1 cellular context compared by ENCODE assay signal in the genomic region with DNA sequence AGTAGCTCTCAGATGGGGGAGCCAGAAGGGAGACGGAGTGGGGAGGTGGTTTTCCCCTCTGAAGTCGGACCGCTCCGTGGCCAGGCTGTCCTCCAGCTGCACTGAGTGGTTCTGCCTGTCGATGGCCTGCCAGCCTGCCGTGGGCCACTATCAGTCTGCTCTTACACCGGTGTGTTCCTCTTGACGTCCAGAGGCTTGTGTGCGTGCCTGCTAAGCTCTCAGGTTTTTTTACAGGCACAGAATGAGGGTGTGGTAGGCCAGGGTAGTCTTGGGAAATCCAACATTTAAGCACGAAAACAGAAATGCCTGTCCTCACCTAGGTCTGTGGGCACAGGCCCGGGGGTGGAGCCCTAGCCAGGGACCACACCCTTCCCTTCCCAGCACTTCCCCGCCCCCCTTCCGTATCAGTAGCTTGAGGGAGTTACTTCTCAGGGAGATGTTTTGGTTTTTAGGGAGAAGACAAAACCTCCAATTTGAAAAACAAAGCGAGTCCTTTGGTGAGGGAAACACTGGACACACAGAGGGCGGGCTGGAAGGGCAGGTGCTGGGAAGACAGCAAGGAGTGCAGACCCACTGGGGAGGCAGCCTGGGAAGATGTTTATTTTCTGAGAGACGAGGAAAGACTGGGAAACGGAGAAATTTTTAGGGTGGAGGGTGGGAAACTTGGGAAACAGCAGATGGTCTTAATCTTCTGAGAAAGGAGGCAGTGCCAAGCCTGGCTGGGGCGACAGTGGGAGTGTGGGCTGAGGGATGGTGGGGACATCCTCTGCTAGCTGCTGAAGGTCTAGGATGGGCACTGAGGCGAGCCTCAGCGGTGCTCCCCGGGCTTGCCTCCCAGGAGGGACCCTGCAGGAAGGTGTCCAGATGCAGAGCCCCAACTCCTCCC.
TF ChIP-seq lines count a peak whose summit lies in the region.

No MANE protein-coding gene starts in this region.

TF ChIP-seq in H1, 55 proteins besides CTCF, POLR2A, EP300 and RAD21 (continued from another document):
- TF ChIP-seq, protein P1, sequence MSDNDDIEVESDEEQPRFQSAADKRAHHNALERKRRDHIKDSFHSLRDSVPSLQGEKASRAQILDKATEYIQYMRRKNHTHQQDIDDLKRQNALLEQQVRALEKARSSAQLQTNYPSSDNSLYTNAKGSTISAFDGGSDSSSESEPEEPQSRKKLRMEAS (IDR thresholded peaks at IDR 0.05) = 0 out of 2 replicates have a peak, but pooled peaks have one; percentile 21
- no peak for TF ChIP-seq SIRT6 (IDR thresholded peaks at IDR 0.05; ENCODE audit: low read length)
- TF ChIP-seq ATF3 (IDR thresholded peaks at IDR 0.05; ENCODE audit: insufficient read depth, low read depth, low read length) = no peak
- no peak for TF ChIP-seq RXRA (IDR thresholded peaks at IDR 0.05; ENCODE audit: insufficient read depth, low read depth, low read length)
- TF ChIP-seq TCF12 (IDR thresholded peaks at IDR 0.05; ENCODE audit: low read depth, low read length) = no peak
- no peak for TF ChIP-seq EZH2 (IDR thresholded peaks at IDR 0.05; ENCODE audit: low read depth, low read length, severe bottlenecking)
- peak; percentile 43; the same call in 1 of the 2 replicates for TF ChIP-seq SP1 (IDR thresholded peaks at IDR 0.05; ENCODE audit: low read depth, low read length)
- no peak for TF ChIP-seq CHD2 (IDR thresholded peaks at IDR 0.05; ENCODE audit: low read length)
- no peak for TF ChIP-seq YY1 (IDR thresholded peaks at IDR 0.05; ENCODE audit: low read depth, low read length)
- no peak for TF ChIP-seq FOSL1 (IDR thresholded peaks at IDR 0.05; ENCODE audit: insufficient read depth, low read depth, low read length)
- no peak for TF ChIP-seq JUND (IDR thresholded peaks at IDR 0.05; ENCODE audit: low read length)
- TF ChIP-seq SP4 (IDR thresholded peaks at IDR 0.05; ENCODE audit: low read length) = no peak
- TF ChIP-seq TEAD4 (IDR thresholded peaks at IDR 0.05; ENCODE audit: low read depth, low read length) = no peak
- no peak for TF ChIP-seq SAP30 (IDR thresholded peaks at IDR 0.05; ENCODE audit: insufficient read depth, insufficient replicate concordance, low read length)
- TF ChIP-seq BRCA1 (IDR thresholded peaks at IDR 0.05; ENCODE audit: low read depth, low read length) = no peak
- no peak; the same call in 1 of the 2 replicates for TF ChIP-seq E2F6 (IDR thresholded peaks at IDR 0.05)
- 0 out of 2 replicates have a peak, but pooled peaks have one; percentile 33 for TF ChIP-seq RBBP5 (IDR thresholded peaks at IDR 0.05; ENCODE audit: borderline replicate concordance, low read depth, low read length)
- no peak for TF ChIP-seq BCL11A (IDR thresholded peaks at IDR 0.05; ENCODE audit: low read depth in 2 of 2, low read length in 2 of 2)
- no peak for TF ChIP-seq TAF7 (optimal IDR thresholded peaks at IDR 0.05; ENCODE audit: borderline replicate concordance, low read depth, low read length)
- TF ChIP-seq PHF8 (conservative IDR thresholded peaks at IDR 0.05; ENCODE audit: low read depth, low read length) = no peak
- TF ChIP-seq GTF2F1 (IDR thresholded peaks at IDR 0.05; ENCODE audit: borderline replicate concordance, low read depth, low read length) = no peak
- TF ChIP-seq ASH2L (IDR thresholded peaks at IDR 0.05; ENCODE audit: low read length) = peak; percentile 23
- no peak for TF ChIP-seq BACH1 (IDR thresholded peaks at IDR 0.05; ENCODE audit: low read length)
- TF ChIP-seq POU5F1 (IDR thresholded peaks at IDR 0.05; ENCODE audit: low read depth, low read length) = no peak
- no peak for TF ChIP-seq ZNF274 (IDR thresholded peaks at IDR 0.05; ENCODE audit: borderline replicate concordance, extremely low read depth, low read length)
- no peak for TF ChIP-seq CBX8 (IDR thresholded peaks at IDR 0.05; ENCODE audit: borderline replicate concordance, low read depth, low read length)
- TF ChIP-seq, protein P2, sequence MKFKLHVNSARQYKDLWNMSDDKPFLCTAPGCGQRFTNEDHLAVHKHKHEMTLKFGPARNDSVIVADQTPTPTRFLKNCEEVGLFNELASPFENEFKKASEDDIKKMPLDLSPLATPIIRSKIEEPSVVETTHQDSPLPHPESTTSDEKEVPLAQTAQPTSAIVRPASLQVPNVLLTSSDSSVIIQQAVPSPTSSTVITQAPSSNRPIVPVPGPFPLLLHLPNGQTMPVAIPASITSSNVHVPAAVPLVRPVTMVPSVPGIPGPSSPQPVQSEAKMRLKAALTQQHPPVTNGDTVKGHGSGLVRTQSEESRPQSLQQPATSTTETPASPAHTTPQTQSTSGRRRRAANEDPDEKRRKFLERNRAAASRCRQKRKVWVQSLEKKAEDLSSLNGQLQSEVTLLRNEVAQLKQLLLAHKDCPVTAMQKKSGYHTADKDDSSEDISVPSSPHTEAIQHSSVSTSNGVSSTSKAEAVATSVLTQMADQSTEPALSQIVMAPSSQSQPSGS (IDR thresholded peaks at IDR 0.05; ENCODE audit: low read length) = no peak
- TF ChIP-seq NRF1 (IDR thresholded peaks at IDR 0.05; ENCODE audit: low read depth, low read length) = no peak
- no peak for TF ChIP-seq CHD1 (IDR thresholded peaks at IDR 0.05; ENCODE audit: low read depth, low read length)
